ENCODE assay signal across 9 cellular contexts in genomic region chr17:49993423-49994037, GRCh38. TPM values are rescaled to one million over a fixed set of nuclear protein-coding genes. Genes with fewer than 3 reads are reported as not detected.
DNase-seq lines count a peak whose midpoint lies in the region; ATAC-seq, FAIRE-seq and TF ChIP-seq lines count a peak whose summit lies in the region.
"Had no signal": no experiment of that assay in that cellular context is flagged by ENCODE, and none has a peak within 500 bp of the region (broad histone marks: within the 10 kb centered on the region; RNA-seq: fewer than 3 reads in every experiment).

No MANE protein-coding gene starts in this region.

- H3K36me3 ChIP-seq in HUES64 (ENCODE audit: insufficient read depth, low read length): no peaks in the 10 kb centered on the region
- H3K36me3 ChIP-seq in kidney (ENCODE audit: control insufficient read depth in 1 of 2, insufficient read depth in 2 of 2, low read length in 2 of 2): no peaks in the 10 kb centered on the region
- H3K36me3 ChIP-seq: adrenal gland had no signal

- peak overlapping the region; percentile 74 for H3K27ac Mint-ChIP-seq in stimulated activated naive B cell treated with anti-CD40 and anti-IgM and Interleukin-4, amounts not matched to agents 10 μg/mL and 1 μg/mL and 100 μg/mL, for 72 hours

- peaks cover 96% of the 10 kb centered on the region for H3K27me3 ChIP-seq in HUES64 (ENCODE audit: insufficient read depth, low read length)

- TF ChIP-seq CTCF in kidney (IDR thresholded peaks at IDR 0.05; ENCODE audit: borderline replicate concordance, extremely low read depth, insufficient read depth): no peak

- H3K9me3 ChIP-seq in HUES64 (ENCODE audit: insufficient read depth, low read depth, low read length) (no peaks in the 10 kb centered on the region), kidney (ENCODE audit: control insufficient read depth in 1 of 2, low read length in 2 of 2) (no peaks in the 10 kb centered on the region)
- H3K9me3 ChIP-seq: adrenal gland had no signal

- no peaks in the 10 kb centered on the region for H3K9me3 Mint-ChIP-seq in stimulated activated naive B cell treated with anti-CD40 and anti-IgM and Interleukin-4, amounts not matched to agents 10 μg/mL and 1 μg/mL and 100 μg/mL, for 72 hours

- no peak for ATAC-seq in stimulated activated naive B cell treated with anti-CD40 and anti-IgM and Interleukin-4, amounts not matched to agents 10 μg/mL and 1 μg/mL and 100 μg/mL, for 72 hours (replicated peaks)
- no peak for ATAC-seq in GM18519 (IDR thresholded peaks at IDR 0.05; ENCODE audit: low FRiP score, unreplicated experiment)

- DNase-seq in AG08396 (ENCODE audit: low spot score) (peak; percentile 41), astrocyte of the hippocampus (ENCODE audit: low read depth, low spot score) (peak; percentile 45), kidney (no peak), NCI-H2029 (lab: John Stamatoyannopoulos, UW) (no peak), EL (no peak)
- no peak for DNase-seq in stimulated activated naive B cell treated with anti-CD40 and anti-IgM and Interleukin-4, amounts not matched to agents 10 μg/mL and 1 μg/mL and 100 μg/mL, for 72 hours

- H3K27ac ChIP-seq in HUES64 (ENCODE audit: low read depth, low read length): no peak overlapping the region
- no peak overlapping the region for H3K27ac ChIP-seq in kidney (ENCODE audit: low read depth in 2 of 2, low read length in 2 of 2)
- H3K27ac ChIP-seq: adrenal gland had no signal

- peak overlapping the region; percentile 82 to 87 for H3K4me3 Mint-ChIP-seq in stimulated activated naive B cell treated with anti-CD40 and anti-IgM and Interleukin-4, amounts not matched to agents 10 μg/mL and 1 μg/mL and 100 μg/mL, for 72 hours

- H3K4me3 ChIP-seq in HUES64 (ENCODE audit: low read length) (peak overlapping the region; percentile 47), kidney (ENCODE audit: low read length in 2 of 2) (peak overlapping the region; percentile 41 to 53)

- H3K9ac ChIP-seq in HUES64 (ENCODE audit: low read depth, low read length) (no peak overlapping the region), kidney (ENCODE audit: low read length in 2 of 2) (no peak overlapping the region)

- H3K27me3 Mint-ChIP-seq in stimulated activated naive B cell treated with anti-CD40 and anti-IgM and Interleukin-4, amounts not matched to agents 10 μg/mL and 1 μg/mL and 100 μg/mL, for 72 hours: peaks cover 84 to 90% of the 10 kb centered on the region in 2 donors

- peaks cover 0 to 3% of the 10 kb centered on the region in 2 donors for H3K36me3 Mint-ChIP-seq in stimulated activated naive B cell treated with anti-CD40 and anti-IgM and Interleukin-4, amounts not matched to agents 10 μg/mL and 1 μg/mL and 100 μg/mL, for 72 hours

- intact Hi-C loops in kidney (cut with DNase I): loop anchor here (10.0 kb wide), 1 partner anchor 429 kb away; no protein-coding TSS in a partner anchor

- under 1% methylated on average over 77 of the region's 77 CpGs for WGBS in HUES64

- H3K4me1 ChIP-seq in HUES64 (ENCODE audit: insufficient read depth, low read length): peaks cover 13% of the 10 kb centered on the region
- peaks cover 11 to 16% of the 10 kb centered on the region in 2 donors for H3K4me1 ChIP-seq in kidney (ENCODE audit: control insufficient read depth in 1 of 2, insufficient read depth in 1 of 2, low read depth in 1 of 2, low read length in 2 of 2)

- H3K4me1 Mint-ChIP-seq in stimulated activated naive B cell treated with anti-CD40 and anti-IgM and Interleukin-4, amounts not matched to agents 10 μg/mL and 1 μg/mL and 100 μg/mL, for 72 hours: peaks cover 24 to 35% of the 10 kb centered on the region in 2 donors

- FAIRE-seq in kidney (lab: Jason Lieb, UNC): no peak

RNA-seq across cellular contexts. Expression of gene DLX3, which starts 1.5 kb away (rescaled TPM):
- polyA plus RNA-seq in HUES64 (2013, experiment 1 of 2): 0.40 TPM
- polyA plus RNA-seq in HUES64 (2013, experiment 2 of 2): 0.32 TPM
- 0.41 TPM for total RNA-seq in kidney
- 0.47 TPM for polyA plus RNA-seq in kidney (ENCODE audit: insufficient read depth, low read depth, low replicate concordance)

RNA-seq across cellular contexts. Expression of gene DLX4, which starts 24.5 kb away (rescaled TPM):
- polyA plus RNA-seq in HUES64 (2013, experiment 1 of 2): 0.50 TPM
- polyA plus RNA-seq in HUES64 (2013, experiment 2 of 2): 0.51 TPM
- 0.44 TPM for total RNA-seq in kidney
- polyA plus RNA-seq in kidney (ENCODE audit: insufficient read depth, low read depth, low replicate concordance): not detected

Comparison
In these comparisons a context has a peak if more than half of its experiments do, and no peak if none do; other contexts are left out.
1. DNase-seq: peak in AG08396 (single experiment) and astrocyte of the hippocampus (single experiment); none in kidney (single experiment), stimulated activated naive B cell treated with anti-CD40 and anti-IgM and Interleukin-4, amounts not matched to agents 10 μg/mL and 1 μg/mL and 100 μg/mL, for 72 hours (single experiment), NCI-H2029 (single experiment) and EL (single experiment).